In the genomic region with DNA sequence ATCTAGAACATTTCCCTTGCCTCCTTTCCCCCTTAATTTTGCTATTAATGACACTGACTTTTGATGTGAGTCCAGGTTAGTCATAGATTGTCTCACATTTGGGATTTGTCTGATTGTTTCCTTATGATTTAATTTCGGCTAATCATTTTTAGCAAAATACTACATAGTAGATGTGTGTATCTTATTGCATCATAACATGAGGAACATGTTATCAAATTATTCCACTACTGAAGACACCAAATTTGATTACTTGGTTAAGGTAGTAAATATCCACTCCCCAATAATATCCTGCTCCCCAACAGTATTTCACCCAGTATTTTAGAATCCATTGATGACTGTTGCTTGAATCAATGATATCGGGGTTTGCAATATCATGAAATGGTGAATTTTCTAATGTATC, we compare ENCODE assay signal across 12 cellular contexts. TPM values are rescaled to one million over a fixed set of nuclear protein-coding genes. Genes with fewer than 3 reads are reported as not detected.
DNase-seq lines count a peak whose midpoint lies in the region; ATAC-seq and TF ChIP-seq lines count a peak whose summit lies in the region.
"Had no signal": no experiment of that assay in that cellular context is flagged by ENCODE, and none has a peak within 500 bp of the region (broad histone marks: within the 10 kb centered on the region; RNA-seq: fewer than 3 reads in every experiment).

No MANE protein-coding gene starts in this region.

- H4K20me1 ChIP-seq in neural progenitor cell (ENCODE audit: low read depth), result peaks cover 38% of the 10 kb centered on the region

- peak overlapping the region; percentile 44 for H3K27ac Mint-ChIP-seq in activated T-cell treated with anti-CD3 and anti-CD28 coated beads, Interleukin-2, amount 50 U/mL, for 72 hours
- peak overlapping the region; percentile 21 for H3K27ac Mint-ChIP-seq in activated B cell treated with CpG ODN at 0.5 μM for 24 hours
- H3K27ac Mint-ChIP-seq in neural progenitor cell, result no peak overlapping the region

- no peak overlapping the region for H2AFZ ChIP-seq in neural progenitor cell (replicated peaks)

- no peaks in the 10 kb centered on the region for H3K27me3 Mint-ChIP-seq in activated T-cell treated with anti-CD3 and anti-CD28 coated beads, Interleukin-2, amount 50 U/mL, for 72 hours (ENCODE audit: low read depth)
- no peaks in the 10 kb centered on the region for H3K27me3 Mint-ChIP-seq in activated B cell treated with CpG ODN at 0.5 μM for 24 hours
- peaks cover 7% of the 10 kb centered on the region for H3K27me3 Mint-ChIP-seq in neural progenitor cell (ENCODE audit: insufficient read depth, low read depth)

- H3K36me3 Mint-ChIP-seq in activated T-cell treated with anti-CD3 and anti-CD28 coated beads, Interleukin-2, amount 50 U/mL, for 72 hours (ENCODE audit: insufficient read depth in 2 of 2), result peaks cover 17 to 26% of the 10 kb centered on the region in 2 donors
- H3K36me3 Mint-ChIP-seq in activated B cell treated with CpG ODN at 0.5 μM for 24 hours (ENCODE audit: low read depth), result peaks cover 73% of the 10 kb centered on the region
- peaks cover 23% of the 10 kb centered on the region for H3K36me3 Mint-ChIP-seq in neural progenitor cell

- H3K4me1 Mint-ChIP-seq in activated T-cell treated with anti-CD3 and anti-CD28 coated beads, Interleukin-2, amount 50 U/mL, for 72 hours (ENCODE audit: low read depth), result peaks cover 68% of the 10 kb centered on the region
- H3K4me1 Mint-ChIP-seq in activated B cell treated with CpG ODN at 0.5 μM for 24 hours (peaks cover 54% of the 10 kb centered on the region), neural progenitor cell (peaks cover 29% of the 10 kb centered on the region)

- no peak for DNase-seq in activated T-cell treated with anti-CD3 and anti-CD28 coated beads, Interleukin-2, amount 50 U/mL, for 72 hours
- DNase-seq in activated T-cell treated with anti-CD3 and anti-CD28 coated beads for 4 hours, result no peak
- DNase-seq in activated B cell treated with CpG ODN at 0.5 μM for 24 hours, result no peak
- no peak for DNase-seq in neural progenitor cell (ENCODE audit: low spot score)
- DNase-seq: activated effector memory CD4-positive, alpha-beta T cell treated with anti-CD3 and anti-CD28 coated beads, Interleukin-2, amount 50 U/mL, for 16 hours; dorsolateral prefrontal cortex; left cardiac atrium; stomach had no signal

- H3K9me3 ChIP-seq in neural progenitor cell (ENCODE audit: low read depth), result no peaks in the 10 kb centered on the region
- H3K9me3 ChIP-seq: gastroesophageal sphincter, stomach had no signal

- intact Hi-C loops in activated B cell treated with CpG ODN at 0.5 μM for 24 hours (cut with micrococcal nuclease), result loop anchor here (5.0 kb wide), 1 partner anchor 172 kb away; no protein-coding TSS in a partner anchor

- no peaks in the 10 kb centered on the region for H3K9me3 Mint-ChIP-seq in activated T-cell treated with anti-CD3 and anti-CD28 coated beads, Interleukin-2, amount 50 U/mL, for 72 hours
- no peaks in the 10 kb centered on the region for H3K9me3 Mint-ChIP-seq in activated B cell treated with CpG ODN at 0.5 μM for 24 hours
- no peaks in the 10 kb centered on the region for H3K9me3 Mint-ChIP-seq in neural progenitor cell

- TF ChIP-seq CTCF in activated B cell treated with CpG ODN at 0.5 μM for 24 hours (IDR thresholded peaks at IDR 0.05), result no peak
- no peak for TF ChIP-seq CTCF in neural progenitor cell (IDR thresholded peaks at IDR 0.05)

- no peak overlapping the region for H3K27ac ChIP-seq in neural progenitor cell
- H3K27ac ChIP-seq: dorsolateral prefrontal cortex, gastroesophageal sphincter, stomach had no signal

- ATAC-seq in activated T-cell treated with anti-CD3 and anti-CD28 coated beads, Interleukin-2, amount 50 U/mL, for 72 hours (replicated peaks in 1 of 2), result no peak
- ATAC-seq in activated B cell treated with CpG ODN at 0.5 μM for 24 hours (ENCODE audit: low read depth), result no peak
- ATAC-seq in GM19351 (IDR thresholded peaks at IDR 0.05; ENCODE audit: unreplicated experiment), result no peak
- no peak for ATAC-seq in HG02970 (IDR thresholded peaks at IDR 0.05; ENCODE audit: low FRiP score, unreplicated experiment)
- ATAC-seq: gastroesophageal sphincter, left cardiac atrium had no signal

- H3K36me3 ChIP-seq in neural progenitor cell, result peaks cover 30% of the 10 kb centered on the region

- H3K4me2 ChIP-seq in neural progenitor cell, result peak overlapping the region; percentile 91

- peak overlapping the region; percentile 95 to 97 for H3K4me3 Mint-ChIP-seq in activated T-cell treated with anti-CD3 and anti-CD28 coated beads, Interleukin-2, amount 50 U/mL, for 72 hours
- H3K4me3 Mint-ChIP-seq in activated B cell treated with CpG ODN at 0.5 μM for 24 hours (peak overlapping the region; percentile 39), neural progenitor cell (no peak overlapping the region)

- peaks cover 4% of the 10 kb centered on the region for H3K4me1 ChIP-seq in neural progenitor cell

- peaks cover 38% of the 10 kb centered on the region for H3K79me2 ChIP-seq in neural progenitor cell (ENCODE audit: low read depth)

- POLR2A ChIA-PET in activated B cell treated with CpG ODN at 0.5 μM for 24 hours (lab: Charles Lee), result interaction anchor here (0.6 to 7.5 kb wide), 2 partner anchors 12 to 914 kb away, joined by 7 to 295 read pairs; partner anchors contain the start of genes CEP95 and DDX5

- H3K27me3 ChIP-seq in neural progenitor cell, result no peaks in the 10 kb centered on the region
- H3K27me3 ChIP-seq: dorsolateral prefrontal cortex, gastroesophageal sphincter, stomach had no signal

- peaks cover 28% of the 10 kb centered on the region for H3F3A ChIP-seq in neural progenitor cell (ENCODE audit: low read depth)

- CTCF ChIA-PET in activated B cell treated with CpG ODN at 0.5 μM for 24 hours (lab: Charles Lee), result interaction anchor here (0.6 to 6.6 kb wide), 2 partner anchors 74 to 945 kb away, joined by 4 to 67 read pairs; no protein-coding TSS in a partner anchor

- peak overlapping the region; percentile 13 for H3K4me3 ChIP-seq in neural progenitor cell
- H3K4me3 ChIP-seq: dorsolateral prefrontal cortex, gastroesophageal sphincter, stomach had no signal

- H3K9ac ChIP-seq in neural progenitor cell, result no peak overlapping the region

RNA-seq across cellular contexts. Expression of gene POLG2, which starts 2.7 kb away (rescaled TPM):
- total RNA-seq in activated T-cell treated with anti-CD3 and anti-CD28 coated beads, Interleukin-2, amount 50 U/mL, for 72 hours, result 10 to 100 TPM; 40.7 to 47.2 TPM
- total RNA-seq in activated B cell treated with CpG ODN at 0.5 μM for 24 hours (50.3 and 63.9 TPM in 2 replicates), neural progenitor cell (ENCODE audit: low replicate concordance) (29.5 and 33.9 TPM in 2 replicates)

RNA-seq across cellular contexts. Expression of gene DDX5, which starts 12.0 kb away (rescaled TPM):
- total RNA-seq in activated T-cell treated with anti-CD3 and anti-CD28 coated beads, Interleukin-2, amount 50 U/mL, for 72 hours, result 1,000 to 10,000 TPM; 1,029 to 1,188 TPM
- 1,149 and 1,208 TPM in 2 replicates for total RNA-seq in activated B cell treated with CpG ODN at 0.5 μM for 24 hours
- total RNA-seq in neural progenitor cell (ENCODE audit: low replicate concordance), result 967 and 1,090 TPM in 2 replicates

RNA-seq across cellular contexts. Expression of gene CEP95, which starts 12.7 kb away (rescaled TPM):
- 10 to 100 TPM; 70.9 to 80.3 TPM for total RNA-seq in activated T-cell treated with anti-CD3 and anti-CD28 coated beads, Interleukin-2, amount 50 U/mL, for 72 hours
- 65.3 and 77.0 TPM in 2 replicates for total RNA-seq in activated B cell treated with CpG ODN at 0.5 μM for 24 hours
- 75.4 and 76.9 TPM in 2 replicates for total RNA-seq in neural progenitor cell (ENCODE audit: low replicate concordance)

RNA-seq across cellular contexts. Expression of gene MILR1, which starts 45.2 kb away (rescaled TPM):
- under 1 TPM in 1 of 2 donors, not detected in 1; 0.58 TPM for total RNA-seq in activated T-cell treated with anti-CD3 and anti-CD28 coated beads, Interleukin-2, amount 50 U/mL, for 72 hours
- total RNA-seq in activated B cell treated with CpG ODN at 0.5 μM for 24 hours, result 13.5 and 13.9 TPM in 2 replicates
- not detected in 2 replicates for total RNA-seq in neural progenitor cell (ENCODE audit: low replicate concordance)
- total RNA-seq: osteocyte had no signal
